14 cellular contexts compared by ENCODE assay signal in genomic region chr5:179192185-179192890, GRCh38.
"Had no signal": no experiment of that assay in that cellular context is flagged by ENCODE, and none has a peak within 500 bp of the region (broad histone marks: within the 10 kb centered on the region; RNA-seq: fewer than 3 reads in every experiment).

No MANE protein-coding gene starts in this region.

- H3K9me3 ChIP-seq: esophagus muscularis mucosa, psoas muscle, suprapubic skin, upper lobe of right lung had no signal

- H3K27ac ChIP-seq: esophagus muscularis mucosa, psoas muscle, suprapubic skin, upper lobe of right lung had no signal

- H3K4me3 ChIP-seq: esophagus muscularis mucosa, psoas muscle, suprapubic skin, upper lobe of right lung had no signal

- H3K4me1 ChIP-seq: esophagus muscularis mucosa, psoas muscle, upper lobe of right lung had no signal

- H3K36me3 ChIP-seq: esophagus muscularis mucosa, suprapubic skin, upper lobe of right lung had no signal

- DNase-seq: activated CD4-positive, alpha-beta T cell treated with anti-CD3 and anti-CD28 coated beads, Interleukin-2, amount 10 ng/mL, durations not matched to agents 7 days and 5 days; activated CD4-positive, CD25-positive, alpha-beta regulatory T cell; activated CD8-positive, alpha-beta memory T cell treated with anti-CD3 and anti-CD28 coated beads for 24 hours; activated naive CD4-positive, alpha-beta T cell treated with anti-CD3 and anti-CD28 coated beads, Interleukin-2, amount 10 ng/mL, durations not matched to agents 7 days and 5 days; dermis blood vessel endothelial cell; immature natural killer cell; occipital lobe; stimulated activated CD4-positive, alpha-beta T cell treated with anti-CD3 and anti-CD28 coated beads, Interleukin-2, amount 100 ng/mL, for 48 hours; stimulated activated naive CD8-positive, alpha-beta T cell treated with anti-CD3 and anti-CD28 coated beads, Interleukin-15, Interleukin-2, amounts not matched to agents 100 U/mL and 50 U/mL, for 24 hours; upper lobe of right lung had no signal

- ATAC-seq: natural killer cell treated with Interleukin-12 subunit alpha and Interleukin-12 subunit beta and Interleukin-15 and Interleukin-18, amount 100 ng/mL, for 72 hours; stimulated activated naive CD8-positive, alpha-beta T cell treated with anti-CD3 and anti-CD28 coated beads, Interleukin-15, Interleukin-2, amounts not matched to agents 100 U/mL and 50 U/mL, for 24 hours; upper lobe of right lung had no signal

- H3K27me3 ChIP-seq: esophagus muscularis mucosa, upper lobe of right lung had no signal
